Comparison of ENCODE assay signal across 8 cellular contexts in the genomic region with DNA sequence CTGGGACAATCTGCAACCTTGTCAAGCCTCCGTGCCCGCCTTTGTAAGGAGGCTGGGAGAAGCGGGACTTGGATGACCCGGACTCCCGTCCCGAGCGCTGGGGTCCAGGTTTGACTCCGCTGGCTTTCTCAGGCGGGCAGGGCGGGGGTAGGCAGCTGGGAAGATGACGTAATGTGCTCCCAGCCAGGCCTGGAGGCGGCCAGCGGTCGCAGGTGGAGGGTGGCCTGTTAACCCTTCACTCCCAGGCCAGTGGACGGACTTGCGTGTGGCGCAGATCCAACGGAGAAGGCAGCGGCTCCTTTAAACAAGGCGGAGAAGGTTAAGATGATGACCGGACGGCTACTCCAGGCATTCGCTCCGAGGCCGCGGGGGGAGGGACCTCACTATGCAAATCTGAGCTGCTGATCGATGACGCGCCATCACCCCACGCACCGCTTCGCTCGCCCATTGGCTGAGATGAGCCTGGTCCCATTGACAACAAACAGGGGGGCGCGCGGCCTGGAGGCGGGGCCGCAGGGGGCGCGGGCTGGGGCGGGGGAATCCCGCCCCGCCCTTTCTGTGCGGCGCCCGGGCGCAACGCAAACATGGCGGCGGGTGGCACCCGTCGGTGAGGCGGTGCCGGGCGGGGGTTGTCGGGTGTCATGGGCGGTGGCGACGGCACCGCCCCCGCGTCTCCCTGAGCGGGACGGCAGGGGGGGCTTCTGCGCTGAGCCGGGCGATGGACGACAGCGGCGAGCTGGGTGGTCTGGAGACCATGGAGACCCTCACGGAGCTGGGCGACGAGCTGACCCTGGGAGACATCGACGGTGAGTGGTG. TPM values are rescaled to one million over a fixed set of nuclear protein-coding genes. Genes with fewer than 3 reads are reported as not detected.
A peak's percentile ranks its signal among the peaks of the same experiment; 100 is the strongest.
DNase-seq lines count a peak whose midpoint lies in the region; ATAC-seq and TF ChIP-seq lines count a peak whose summit lies in the region.

Gene SREBF2, plus strand, starts transcription at position 553 of the 816 bp plus-strand sequence. Its CDS starts 166 bp downstream, at position 719.

- H3K4me3 Mint-ChIP-seq in HFFc6, result peak within 1 kb of the TSS; percentile 94
- H3K4me3 Mint-ChIP-seq in activated naive CD4-positive, alpha-beta T cell treated with anti-CD3 and anti-CD28 coated beads, Interleukin-2, amount 10 ng/mL, durations not matched to agents 7 days and 5 days, result peak within 1 kb of the TSS; percentile 92

- 0% methylated on average over 1 of the region's 75 CpGs; no CpG with 5 or more reads in 1 of the 2 donors for WGBS in gastroesophageal sphincter (ENCODE audit: low coverage in 1 of 2), 2 donors

- H3K4me3 ChIP-seq in GM06990 (replicated peaks; ENCODE audit: low read depth, low read length), result peak within 1 kb of the TSS; percentile 95
- H3K4me3 ChIP-seq in NB4 (ENCODE audit: low read depth, low read length), result peak within 1 kb of the TSS; percentile 92
- peak within 1 kb of the TSS; percentile 91 for H3K4me3 ChIP-seq in SK-N-MC
- peak within 1 kb of the TSS; percentile 80 to 99 for H3K4me3 ChIP-seq in gastroesophageal sphincter
- peak within 1 kb of the TSS; percentile 88 to 92 for H3K4me3 ChIP-seq in neutrophil (ENCODE audit: low read depth in 1 of 2, low read length in 1 of 2)

- H3K27ac ChIP-seq in SK-N-MC, result peak within 1 kb of the TSS; percentile 100
- H3K27ac ChIP-seq in gastroesophageal sphincter, result peak within 1 kb of the TSS; percentile 87 to 97 (median 90)
- H3K27ac ChIP-seq in neutrophil, result peak within 1 kb of the TSS; percentile 83
- peak within 1 kb of the TSS; percentile 94 for H3K27ac ChIP-seq in substantia nigra (ENCODE audit: low read depth, low read length, poor library complexity, severe bottlenecking)

- H3K9me3 Mint-ChIP-seq in HFFc6, result no peaks in the 10 kb centered on the region
- peaks cover 4% of the 10 kb centered on the region for H3K9me3 Mint-ChIP-seq in activated naive CD4-positive, alpha-beta T cell treated with anti-CD3 and anti-CD28 coated beads, Interleukin-2, amount 10 ng/mL, durations not matched to agents 7 days and 5 days

- H3K27me3 ChIP-seq in GM06990 (replicated peaks; ENCODE audit: control insufficient read depth, insufficient read depth, low read length), result no peaks in the 10 kb centered on the region
- no peaks in the 10 kb centered on the region for H3K27me3 ChIP-seq in gastroesophageal sphincter
- no peaks in the 10 kb centered on the region for H3K27me3 ChIP-seq in neutrophil

- H3K27ac Mint-ChIP-seq in HFFc6, result peak within 1 kb of the TSS; percentile 97
- H3K27ac Mint-ChIP-seq in activated naive CD4-positive, alpha-beta T cell treated with anti-CD3 and anti-CD28 coated beads, Interleukin-2, amount 10 ng/mL, durations not matched to agents 7 days and 5 days, result peak within 1 kb of the TSS; percentile 99

- no peak for TF ChIP-seq EP300 in gastroesophageal sphincter (IDR thresholded peaks at IDR 0.05)

- CTCF ChIA-PET in activated naive CD4-positive, alpha-beta T cell treated with anti-CD3 and anti-CD28 coated beads, Interleukin-2, amount 10 ng/mL, durations not matched to agents 7 days and 5 days (lab: Charles Lee), result interaction anchor here (1.0 to 5.0 kb wide), 4 partner anchors 25 to 135 kb away, joined by 3 to 25 read pairs (median 4); no protein-coding TSS in a partner anchor

- H3K4me1 ChIP-seq in gastroesophageal sphincter (peaks cover 0 to 41% (median 7%) of the 10 kb centered on the region in 3 donors), neutrophil (ENCODE audit: control insufficient read depth in 1 of 2, insufficient read depth in 1 of 2, low read depth in 1 of 2, low read length in 1 of 2) (peaks cover 14 to 30% of the 10 kb centered on the region in 2 experiments)

- H3K9me3 ChIP-seq in SK-N-MC (ENCODE audit: low read depth, low read length) (no peaks in the 10 kb centered on the region), gastroesophageal sphincter (no peaks in the 10 kb centered on the region), neutrophil (no peaks in the 10 kb centered on the region)

- DNase-seq in GM06990 (ENCODE audit: extremely low read depth, insufficient read length), result peak; percentile 99
- peak; percentile 99 for DNase-seq in HFFc6
- peak; percentile 100 for DNase-seq in NB4 (ENCODE audit: low read depth)
- peak; percentile 90 for DNase-seq in SK-N-MC (ENCODE audit: low read depth, low spot score)
- peak; percentile 100 for DNase-seq in activated naive CD4-positive, alpha-beta T cell treated with anti-CD3 and anti-CD28 coated beads, Interleukin-2, amount 10 ng/mL, durations not matched to agents 7 days and 5 days
- DNase-seq in substantia nigra (lab: John Stamatoyannopoulos, UW), result peak; percentile 92 to 100 (median 99)

- TF ChIP-seq POLR2A in NB4 (IDR thresholded peaks at IDR 0.05; ENCODE audit: extremely low read depth, insufficient read length), result peak; percentile 42
- TF ChIP-seq POLR2A in gastroesophageal sphincter (IDR thresholded peaks at IDR 0.05), result peak; percentile 70 to 76

- no peaks in the 10 kb centered on the region; the same call in 1 of the 2 replicates for H3K27me3 Mint-ChIP-seq in HFFc6 (ENCODE audit: insufficient read depth)
- no peaks in the 10 kb centered on the region for H3K27me3 Mint-ChIP-seq in activated naive CD4-positive, alpha-beta T cell treated with anti-CD3 and anti-CD28 coated beads, Interleukin-2, amount 10 ng/mL, durations not matched to agents 7 days and 5 days

- TF ChIP-seq CTCF in GM06990 (IDR thresholded peaks at IDR 0.05; ENCODE audit: insufficient read depth, low read length, poor library complexity, severe bottlenecking) (peak; percentile 14), HFFc6 (IDR thresholded peaks at IDR 0.05) (peak; percentile 28; the same call in 1 of the 2 replicates), NB4 (IDR thresholded peaks at IDR 0.05; ENCODE audit: low read depth, low read length) (no peak), gastroesophageal sphincter (IDR thresholded peaks at IDR 0.05) (no peak), neutrophil (IDR thresholded peaks at IDR 0.05) (peak; percentile 46)

- peak within 1 kb of the TSS; percentile 97 for H3K9ac ChIP-seq in SK-N-MC (ENCODE audit: insufficient read length)

- H3K36me3 Mint-ChIP-seq in HFFc6 (ENCODE audit: low read depth), result peaks cover 6% of the 10 kb centered on the region
- H3K36me3 Mint-ChIP-seq in activated naive CD4-positive, alpha-beta T cell treated with anti-CD3 and anti-CD28 coated beads, Interleukin-2, amount 10 ng/mL, durations not matched to agents 7 days and 5 days, result peaks cover 55% of the 10 kb centered on the region

- peak; percentile 99 for ATAC-seq in gastroesophageal sphincter

- H3K36me3 ChIP-seq in GM06990 (ENCODE audit: control insufficient read depth, insufficient read depth, low read length) (peaks cover 10% of the 10 kb centered on the region), SK-N-MC (ENCODE audit: insufficient read depth, low read length) (peaks cover 38% of the 10 kb centered on the region), gastroesophageal sphincter (peaks cover 0 to 13% of the 10 kb centered on the region in 2 donors), neutrophil (peaks cover 9% of the 10 kb centered on the region)

- peaks cover 25% of the 10 kb centered on the region for H3K4me1 Mint-ChIP-seq in HFFc6 (ENCODE audit: low read depth)
- peaks cover 45% of the 10 kb centered on the region for H3K4me1 Mint-ChIP-seq in activated naive CD4-positive, alpha-beta T cell treated with anti-CD3 and anti-CD28 coated beads, Interleukin-2, amount 10 ng/mL, durations not matched to agents 7 days and 5 days

RNA-seq across cellular contexts. Expression of gene SREBF2, which starts in this region (rescaled TPM):
- total RNA-seq in HFFc6 (2021; fragmentation: NEBNext Ultra II Directional; extraction: Animal tissue kit (Norgen Biotek cat#: 25700)), result 10 to 100 TPM; 29.3 to 42.1 (median 37.6) TPM
- total RNA-seq in gastroesophageal sphincter, result 100 to 1,000 TPM in 1 of 4 donors, 10 to 100 TPM in 3; 39.7 to 101 (median 58.8) TPM

Comparison
In these comparisons a context has a peak if more than half of its experiments do, and no peak if none do; other contexts are left out.
1. Peak in every context shown above with its lines: DNase-seq, ATAC-seq, H3K4me3 ChIP-seq and H3K27ac ChIP-seq.
2. CTCF ChIP-seq: peak in GM06990 (single experiment), HFFc6 (single experiment) and neutrophil (single experiment); none in NB4 (single experiment) and gastroesophageal sphincter (0 of 4).